ENCODE assay signal across 22 cellular contexts in the genomic region with DNA sequence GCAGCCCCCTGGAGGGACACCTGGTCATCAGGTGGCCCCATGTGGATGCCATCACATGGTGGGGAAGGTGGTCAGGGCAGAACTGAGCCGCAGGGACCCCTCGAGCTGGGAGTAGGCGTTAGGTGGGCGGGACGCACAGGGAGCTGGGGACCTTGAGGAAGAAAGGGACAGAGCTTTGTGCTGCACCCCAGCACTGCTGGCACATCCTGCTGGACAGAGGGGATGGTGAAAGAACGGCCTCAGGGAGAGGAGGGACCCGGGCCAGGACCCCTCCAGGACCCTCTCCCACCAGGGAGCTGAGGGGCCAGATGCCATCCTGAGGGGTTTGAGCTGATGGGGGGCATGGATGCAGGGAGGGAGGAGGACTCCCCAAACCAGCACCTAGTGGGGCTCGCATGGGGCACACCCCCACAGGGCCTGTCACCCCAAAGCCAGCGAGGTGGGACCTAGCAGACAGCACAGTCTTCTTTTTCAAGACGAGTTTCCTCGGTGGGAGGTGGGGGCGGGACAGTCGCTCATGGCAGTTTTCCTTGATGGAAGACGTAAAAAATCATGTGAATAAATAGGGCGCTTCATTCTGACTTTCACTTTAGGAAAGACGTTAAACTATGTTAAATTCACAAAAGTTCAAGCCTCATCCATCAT.
"Had no signal": no experiment of that assay in that cellular context is flagged by ENCODE, and none has a peak within 500 bp of the region (broad histone marks: within the 10 kb centered on the region; RNA-seq: fewer than 3 reads in every experiment).

No MANE protein-coding gene starts in this region.

- ATAC-seq: body of pancreas; esophagus mucosa; gastrocnemius medialis; naive thymus-derived CD4-positive, alpha-beta T cell; WTC11 had no signal

- H3K27ac ChIP-seq: body of pancreas, gastrocnemius medialis, ovary, right lobe of liver, skin epidermis, upper lobe of left lung had no signal

- H3K27me3 Mint-ChIP-seq: activated CD4-positive, alpha-beta memory T cell treated with anti-CD3 and anti-CD28 coated beads for 36 hours; activated naive CD4-positive, alpha-beta T cell treated with anti-CD3 and anti-CD28 coated beads, Interleukin-2, amount 10 ng/mL, durations not matched to agents 7 days and 5 days; activated naive CD8-positive, alpha-beta T cell treated with anti-CD3 and anti-CD28 coated beads, Interleukin-2, amount 50 U/mL, for 24 hours; naive thymus-derived CD4-positive, alpha-beta T cell had no signal

- H3K4me3 ChIP-seq: body of pancreas, gastrocnemius medialis, ovary, right lobe of liver, skin epidermis, upper lobe of left lung had no signal

- H3K27me3 ChIP-seq: body of pancreas, gastrocnemius medialis, ovary, right lobe of liver, upper lobe of left lung had no signal

- H3K36me3 ChIP-seq: gastrocnemius medialis, ovary, right lobe of liver, upper lobe of left lung had no signal

- H3K9me3 ChIP-seq: body of pancreas, gastrocnemius medialis, ovary, right lobe of liver, upper lobe of left lung had no signal

- H3K4me3 Mint-ChIP-seq: activated CD4-positive, alpha-beta memory T cell treated with anti-CD3 and anti-CD28 coated beads for 36 hours; activated naive CD4-positive, alpha-beta T cell treated with anti-CD3 and anti-CD28 coated beads, Interleukin-2, amount 10 ng/mL, durations not matched to agents 7 days and 5 days; activated naive CD8-positive, alpha-beta T cell treated with anti-CD3 and anti-CD28 coated beads, Interleukin-2, amount 50 U/mL, for 24 hours; naive thymus-derived CD4-positive, alpha-beta T cell; WTC11 had no signal

- DNase-seq: activated CD4-positive, alpha-beta memory T cell treated with anti-CD3 and anti-CD28 coated beads for 36 hours; activated CD4-positive, alpha-beta T cell treated with anti-CD3 and anti-CD28 coated beads for 4 hours; activated effector memory CD4-positive, alpha-beta T cell treated with anti-CD3 and anti-CD28 coated beads, Interleukin-2, amount 50 U/mL, for 16 hours; activated naive CD4-positive, alpha-beta T cell treated with anti-CD3 and anti-CD28 coated beads, Interleukin-2, amount 10 ng/mL, durations not matched to agents 7 days and 5 days; activated naive CD8-positive, alpha-beta T cell treated with anti-CD3 and anti-CD28 coated beads, Interleukin-2, amount 50 U/mL, for 24 hours; activated T-cell treated with anti-CD3 and anti-CD28 coated beads for 4 hours; body of pancreas; effector memory CD4-positive, alpha-beta T cell; gastrocnemius medialis; islet precursor cell; naive thymus-derived CD4-positive, alpha-beta T cell; stimulated activated CD4-positive, alpha-beta T cell treated with anti-CD3 and anti-CD28 coated beads, Interleukin-15, amount 100 ng/mL, for 24 hours; stimulated activated naive CD4-positive, alpha-beta T cell; T-helper 9 cell had no signal

- FAIRE-seq: colon, endothelial cell of umbilical vein had no signal

- H3K4me1 ChIP-seq: gastrocnemius medialis, right lobe of liver had no signal

- H3K27ac Mint-ChIP-seq: activated CD4-positive, alpha-beta memory T cell treated with anti-CD3 and anti-CD28 coated beads for 36 hours; activated naive CD4-positive, alpha-beta T cell treated with anti-CD3 and anti-CD28 coated beads, Interleukin-2, amount 10 ng/mL, durations not matched to agents 7 days and 5 days; activated naive CD8-positive, alpha-beta T cell treated with anti-CD3 and anti-CD28 coated beads, Interleukin-2, amount 50 U/mL, for 24 hours; WTC11 had no signal

- H3K36me3 Mint-ChIP-seq: activated CD4-positive, alpha-beta memory T cell treated with anti-CD3 and anti-CD28 coated beads for 36 hours; activated naive CD4-positive, alpha-beta T cell treated with anti-CD3 and anti-CD28 coated beads, Interleukin-2, amount 10 ng/mL, durations not matched to agents 7 days and 5 days; naive thymus-derived CD4-positive, alpha-beta T cell had no signal
